ENCODE assay signal across 8 cellular contexts in the genomic region with DNA sequence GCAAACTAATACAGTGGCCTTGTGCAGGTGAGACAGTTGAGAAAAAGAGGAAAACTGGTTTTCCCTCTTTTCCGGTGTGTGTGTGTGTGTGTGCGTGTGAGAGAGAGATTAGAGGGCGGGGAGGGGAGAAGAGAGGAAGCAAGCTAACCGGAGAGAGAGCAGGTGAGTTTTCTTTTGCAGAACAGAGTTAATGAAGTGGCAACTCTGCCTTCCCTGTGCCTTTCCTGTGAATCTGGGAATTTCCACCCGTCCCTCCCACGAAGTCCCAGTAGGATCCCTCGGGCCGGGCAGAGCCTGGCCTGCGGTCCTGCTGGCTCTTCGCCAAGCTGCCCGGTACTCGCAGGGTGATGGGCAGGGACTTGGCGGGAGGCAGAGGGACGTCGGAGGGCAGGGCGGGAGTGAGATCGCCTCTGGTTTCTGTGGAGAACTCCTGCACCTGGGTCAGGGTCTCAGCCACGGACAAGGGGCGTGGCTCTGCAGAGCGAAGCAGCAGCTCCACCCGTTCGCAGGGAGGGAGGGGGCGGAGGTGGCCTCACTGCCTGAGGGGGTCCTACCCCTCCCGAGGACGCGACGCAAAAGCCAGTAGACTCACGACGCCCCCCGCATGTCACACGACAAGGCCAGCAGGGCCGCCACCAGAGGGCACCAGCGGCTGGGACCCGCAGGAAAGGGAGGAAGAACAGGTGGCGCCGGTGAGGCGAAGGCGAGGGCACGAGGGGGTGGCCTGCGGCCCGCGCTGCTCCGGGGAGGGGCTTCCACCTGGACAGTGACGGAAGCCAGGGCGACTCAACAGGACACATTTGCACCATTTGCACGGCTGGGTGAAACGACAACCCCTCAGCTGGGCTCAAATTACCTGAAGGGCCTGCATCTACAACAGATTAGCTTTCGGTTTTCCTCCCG. TPM values are rescaled to one million over a fixed set of nuclear protein-coding genes. Genes with fewer than 3 reads are reported as not detected.
DNase-seq lines count a peak whose midpoint lies in the region; ATAC-seq and TF ChIP-seq lines count a peak whose summit lies in the region.

No MANE protein-coding gene starts in this region.

- H3K9me3 ChIP-seq in RWPE2 (ENCODE audit: severe bottlenecking): no peaks in the 10 kb centered on the region
- H3K9me3 ChIP-seq in psoas muscle: no peaks in the 10 kb centered on the region
- H3K9me3 ChIP-seq in uterus: no peaks in the 10 kb centered on the region

- H3K36me3 ChIP-seq in RWPE2 (ENCODE audit: low read depth): no peaks in the 10 kb centered on the region
- no peaks in the 10 kb centered on the region for H3K36me3 ChIP-seq in psoas muscle (ENCODE audit: insufficient read depth in 1 of 2, low read depth in 1 of 2)
- no peaks in the 10 kb centered on the region for H3K36me3 ChIP-seq in uterus

- TF ChIP-seq CTCF in GM12875 (IDR thresholded peaks at IDR 0.05; ENCODE audit: borderline replicate concordance, insufficient read depth, low read depth, low read length) (peak; percentile 91), RWPE2 (IDR thresholded peaks at IDR 0.05; ENCODE audit: poor library complexity, severe bottlenecking) (peak; percentile 84), psoas muscle (IDR thresholded peaks at IDR 0.05) (peak; percentile 59), uterus (IDR thresholded peaks at IDR 0.05) (peak; percentile 48 to 65 (median 56))

- no peaks in the 10 kb centered on the region for H3K27me3 ChIP-seq in RWPE2 (ENCODE audit: insufficient read depth, poor library complexity, severe bottlenecking)
- H3K27me3 ChIP-seq in psoas muscle (ENCODE audit: insufficient read depth in 3 of 3, low read length in 2 of 3): no peaks in the 10 kb centered on the region
- no peaks in the 10 kb centered on the region for H3K27me3 ChIP-seq in uterus

- H3K4me1 ChIP-seq in RWPE2 (ENCODE audit: insufficient read depth, poor library complexity, severe bottlenecking) (no peaks in the 10 kb centered on the region), psoas muscle (peaks cover 9% of the 10 kb centered on the region), uterus (no peaks in the 10 kb centered on the region)

- TF ChIP-seq POLR2A in uterus (IDR thresholded peaks at IDR 0.05): no peak

- WGBS in psoas muscle, 3 donors: 6 to 9% (median 8%) methylated on average over 43 to 49 of the region's 49 CpGs

- H3K4me3 ChIP-seq in GM12875 (ENCODE audit: low read depth, low read length): peak overlapping the region; percentile 38
- H3K4me3 ChIP-seq in RWPE2 (ENCODE audit: severe bottlenecking): peak overlapping the region; percentile 25
- H3K4me3 ChIP-seq in psoas muscle: peak overlapping the region; percentile 63
- H3K4me3 ChIP-seq in uterus: peak overlapping the region; percentile 21 to 32

- DNase-seq in KBM-7: peak; percentile 78
- DNase-seq in RWPE2 (ENCODE audit: low spot score): peak; percentile 71
- peak; percentile 28 to 71 (median 58) for DNase-seq in activated naive CD4-positive, alpha-beta T cell (lab: John Stamatoyannopoulos, UW)
- peak; percentile 83 for DNase-seq in cardiac septum (ENCODE audit: low spot score)
- DNase-seq in psoas muscle: peak; percentile 55 to 70
- DNase-seq in uterus: peak; percentile 38 to 41

- intact Hi-C loops in cardiac septum (cut with DNase I): no loop called here
- intact Hi-C loops in psoas muscle (cut with DNase I): no loop called here
- intact Hi-C loops in uterus (cut with DNase I; ENCODE audit: low total_unique reads): no loop called here

- in situ Hi-C loops in KBM-7 (cut with MboI; ENCODE audit: low pct_unique_long_range_greater_than_20kb, low sequenced_read_pairs): no loop called here

- no peak overlapping the region for H3K27ac ChIP-seq in RWPE2 (ENCODE audit: poor library complexity, severe bottlenecking)
- H3K27ac ChIP-seq in psoas muscle: no peak overlapping the region
- no peak overlapping the region for H3K27ac ChIP-seq in uterus

- peak; percentile 74 for ATAC-seq in RWPE2 (ENCODE audit: low read depth)
- ATAC-seq in psoas muscle: peak; percentile 58 to 85 (median 66)
- ATAC-seq in GM21717 (IDR thresholded peaks at IDR 0.05; ENCODE audit: unreplicated experiment): no peak

RNA-seq across cellular contexts. Expression of gene RNF182, which starts 51.2 kb away (rescaled TPM):
- total RNA-seq in cardiac septum: 0.19 TPM
- under 1 TPM in 1 of 4 donors, not detected in 3; 0.09 TPM for total RNA-seq in psoas muscle
- polyA plus RNA-seq in psoas muscle: under 1 TPM; 0.01 to 0.05 (median 0.03) TPM
- total RNA-seq in uterus: under 1 TPM in 3 of 4 donors, not detected in 1; under 0.01 to 0.41 (median 0.34) TPM

RNA-seq across cellular contexts. Expression of gene MCUR1, which starts 59.2 kb away (rescaled TPM):
- 31.8 TPM for total RNA-seq in cardiac septum
- total RNA-seq in psoas muscle: 10 to 100 TPM; 20.5 to 31.9 (median 23.2) TPM
- polyA plus RNA-seq in psoas muscle: 10 to 100 TPM; 17.9 to 20.1 (median 18.0) TPM
- 10 to 100 TPM in 3 of 4 donors, 1 to 10 TPM in 1; 9.4 to 16.5 (median 13.3) TPM for total RNA-seq in uterus
